Comparison of ENCODE assay signal across 14 cellular contexts in the genomic region with DNA sequence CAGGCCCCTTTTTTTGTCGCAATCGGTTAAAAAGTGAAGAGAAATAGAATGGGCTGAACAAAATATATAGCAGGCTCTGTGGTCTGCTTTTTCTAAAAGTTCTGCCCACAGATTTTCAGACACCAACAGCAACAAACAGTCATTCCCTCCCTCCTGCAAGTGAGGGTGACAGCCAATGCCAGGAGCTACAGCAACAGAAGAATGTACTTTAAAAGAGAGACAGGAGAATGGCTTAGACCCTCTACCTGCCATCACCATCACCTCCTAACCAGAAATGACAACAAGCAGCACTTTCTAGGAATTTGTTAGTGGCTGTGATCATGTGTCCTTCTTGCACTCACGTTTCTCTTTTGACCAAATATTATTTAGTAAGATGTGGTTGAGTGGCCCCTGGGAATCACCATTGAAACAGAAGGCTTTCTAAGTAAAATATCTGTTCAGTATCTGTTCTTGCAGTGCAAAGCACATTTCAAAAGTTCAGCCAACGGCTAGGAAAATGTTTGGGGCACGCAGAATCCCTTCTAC.
DNase-seq lines count a peak whose midpoint lies in the region; ATAC-seq, FAIRE-seq and TF ChIP-seq lines count a peak whose summit lies in the region.
"Had no signal": no experiment of that assay in that cellular context is flagged by ENCODE, and none has a peak within 500 bp of the region (broad histone marks: within the 10 kb centered on the region; RNA-seq: fewer than 3 reads in every experiment).

No MANE protein-coding gene starts in this region.

- peaks cover 48% of the 10 kb centered on the region for H3K4me1 Mint-ChIP-seq in activated naive CD4-positive, alpha-beta T cell treated with anti-CD3 and anti-CD28 coated beads for 36 hours (ENCODE audit: low read depth)

- H4K20me1 ChIP-seq in GM12878 (ENCODE audit: control insufficient read depth, insufficient read depth), result no peaks in the 10 kb centered on the region

- CTCF ChIA-PET in GM12878 (lab: Yijun Ruan, JAX), result interaction anchor here (0.8 to 10.6 kb wide), 41 partner anchors 8 to 259 kb away, joined by 3 to 203 read pairs (median 6); a partner anchor contains a TSS
- CTCF ChIA-PET in activated naive CD4-positive, alpha-beta T cell treated with anti-CD3 and anti-CD28 coated beads for 36 hours (lab: Charles Lee), result interaction anchor here (0.5 to 7.9 kb wide), 23 partner anchors 8 to 343 kb away, joined by 3 to 87 read pairs (median 4); a partner anchor contains a TSS

- TF ChIP-seq CTCF in cardiac muscle cell (IDR thresholded peaks at IDR 0.05; ENCODE audit: low read depth, low read length), result no peak
- no peak for TF ChIP-seq CTCF in heart right ventricle (IDR thresholded peaks at IDR 0.05)
- no peak for TF ChIP-seq CTCF in GM12878 (IDR thresholded peaks at IDR 0.05 in 2 of 3, conservative IDR thresholded peaks at IDR 0.05 in 1 of 3; ENCODE audit: control insufficient read depth in 2 of 3, extremely low read depth in 1 of 3, insufficient read depth in 1 of 3, low read depth in 3 of 3, low read length in 3 of 3)
- no peak for TF ChIP-seq CTCF in D721Med (IDR thresholded peaks at IDR 0.05; ENCODE audit: insufficient read depth, missing control alignments)

- no peak overlapping the region; the same call in 1 of the 2 replicates for H2AFZ ChIP-seq in GM12878 (ENCODE audit: control insufficient read depth, low read depth, low read length)

- TF ChIP-seq RAD21 in GM12878 (IDR thresholded peaks at IDR 0.05; ENCODE audit: insufficient read depth, low read depth, low read length), result no peak

- H3K27ac ChIP-seq in cardiac muscle cell, result peak overlapping the region; percentile 59
- H3K27ac ChIP-seq in heart right ventricle, result peak overlapping the region in 2 of 10 donors; percentile 3 to 33
- peak overlapping the region; percentile 41 for H3K27ac ChIP-seq in GM12878 (ENCODE audit: control insufficient read depth, insufficient read depth)
- H3K27ac ChIP-seq: thoracic aorta had no signal

- peaks cover 47% of the 10 kb centered on the region for H3K4me1 ChIP-seq in cardiac muscle cell (ENCODE audit: low read depth)
- H3K4me1 ChIP-seq in heart right ventricle, result peaks cover 4 to 42% (median 39%) of the 10 kb centered on the region in 9 donors
- H3K4me1 ChIP-seq in GM12878 (ENCODE audit: control insufficient read depth, insufficient read depth, low read length), result peaks cover 47% of the 10 kb centered on the region

- no peak for TF ChIP-seq POLR2A in GM12878 (IDR thresholded peaks at IDR 0.05; ENCODE audit: low read depth, low read length)

- H3K4me3 ChIP-seq in cardiac muscle cell (no peak overlapping the region), heart right ventricle (no peak overlapping the region), GM12878 (no peak overlapping the region)
- H3K4me3 ChIP-seq: body of pancreas, Peyer's patch, thoracic aorta had no signal

- no peak overlapping the region for H3K4me3 Mint-ChIP-seq in activated naive CD4-positive, alpha-beta T cell treated with anti-CD3 and anti-CD28 coated beads for 36 hours

- SMC1A ChIA-PET in GM12878 (lab: Charles Lee; ENCODE audit: uncharacterized antibody, unreplicated experiment), result interaction anchor here (0.7 to 10.2 kb wide), 46 partner anchors 8 to 259 kb away, joined by 3 to 135 read pairs (median 6); a partner anchor contains a TSS

- DNase-seq in cardiac muscle cell (ENCODE audit: low read depth in 1 of 2, low spot score in 1 of 2) (no peak), heart right ventricle (no peak), GM12878 (ENCODE audit: low read depth, low spot score) (no peak), COLO668 (lab: John Stamatoyannopoulos, UW; ENCODE audit: unreplicated experiment) (no peak), D721Med (ENCODE audit: insufficient read length, low spot score) (no peak), NCI-H524 treated with DMSO at 0.1 percent for 48 hours (lab: John Stamatoyannopoulos, UW) (no peak)
- DNase-seq in activated naive CD4-positive, alpha-beta T cell treated with anti-CD3 and anti-CD28 coated beads for 36 hours, result no peak
- DNase-seq: activated CD8-positive, alpha-beta memory T cell treated with anti-CD3 and anti-CD28 coated beads, Interleukin-2, amount 50 U/mL, for 48 hours; H7; T-helper 9 cell had no signal

- H3K27ac Mint-ChIP-seq in activated naive CD4-positive, alpha-beta T cell treated with anti-CD3 and anti-CD28 coated beads for 36 hours, result no peak overlapping the region

- POLR2A ChIA-PET in GM12878 (lab: Charles Lee), result interaction anchor here (0.8 to 4.4 kb wide), 5 partner anchors 9 to 246 kb away, joined by 3 to 14 read pairs (median 4); no protein-coding TSS in a partner anchor

- H3K4me2 ChIP-seq in GM12878 (ENCODE audit: control insufficient read depth, insufficient read depth), result peak overlapping the region; percentile 64; the same call in 1 of the 2 replicates

- no peak for FAIRE-seq in GM12878 (lab: Jason Lieb, UNC)
- no peak for FAIRE-seq in D721Med (lab: Jason Lieb, UNC)

- H3K36me3 Mint-ChIP-seq in activated naive CD4-positive, alpha-beta T cell treated with anti-CD3 and anti-CD28 coated beads for 36 hours (ENCODE audit: low read depth), result no peaks in the 10 kb centered on the region

- RAD21 ChIA-PET in GM12878 (lab: Charles Lee; ENCODE audit: unreplicated experiment), result interaction anchor here (0.9 to 8.7 kb wide), 30 partner anchors 9 to 250 kb away, joined by 3 to 110 read pairs (median 10); a partner anchor contains a TSS

- H3K27me3 ChIP-seq in cardiac muscle cell, result no peaks in the 10 kb centered on the region
- H3K27me3 ChIP-seq in heart right ventricle, result no peaks in the 10 kb centered on the region
- no peaks in the 10 kb centered on the region for H3K27me3 ChIP-seq in GM12878 (replicated peaks in 1 of 2; ENCODE audit: control insufficient read depth in 2 of 2, insufficient read depth in 2 of 2, low read length in 1 of 2)
- H3K27me3 ChIP-seq: body of pancreas, Peyer's patch had no signal

- in situ Hi-C loops in GM12878 (cut with MboI), result loop anchor here (5.0 to 10.0 kb wide), 3 partner anchors 178 to 452 kb away; a partner anchor contains a TSS

- intact Hi-C loops in heart right ventricle (cut with DNase I) (loop anchor here (2.0 to 10.0 kb wide), 7 partner anchors 178 to 452 kb away; a partner anchor contains a TSS), GM12878 (cut with micrococcal nuclease; ENCODE audit: unreplicated experiment) (loop anchor here (2.0 to 5.0 kb wide), 5 partner anchors 40 to 250 kb away; a partner anchor contains a TSS)
- intact Hi-C loops in activated naive CD4-positive, alpha-beta T cell treated with anti-CD3 and anti-CD28 coated beads for 36 hours (cut with micrococcal nuclease), result loop anchor here (2.0 to 10.0 kb wide), 3 partner anchors 80 to 572 kb away; no protein-coding TSS in a partner anchor

- 67 to 68% methylated on average over 5 of the region's 5 CpGs for WGBS in heart right ventricle, 2 donors
- 61% methylated on average over 5 of the region's 5 CpGs for WGBS in GM12878 (ENCODE audit: insufficient coverage, insufficient replicate concordance, low lambda C conversion rate, missing lambda C conversion rate)

- H3K9me3 ChIP-seq in cardiac muscle cell (ENCODE audit: low read depth) (no peaks in the 10 kb centered on the region), heart right ventricle (no peaks in the 10 kb centered on the region), GM12878 (replicated peaks; ENCODE audit: control insufficient read depth, insufficient read depth, low read length) (no peaks in the 10 kb centered on the region)
- H3K9me3 ChIP-seq: body of pancreas, Peyer's patch, thoracic aorta had no signal

- ATAC-seq in heart right ventricle, result no peak
- ATAC-seq in HG03039 (IDR thresholded peaks at IDR 0.05; ENCODE audit: unreplicated experiment), result peak; percentile 28
- ATAC-seq in GM12878, result peak; percentile 35

- H3K9ac ChIP-seq in GM12878 (ENCODE audit: control insufficient read depth, insufficient read depth, low read length), result no peak overlapping the region

- no TSS peak for BruUV-seq in GM12878 (replicated peaks; lab: Mats Ljungman, UMichigan)

- H3K9me3 Mint-ChIP-seq in activated naive CD4-positive, alpha-beta T cell treated with anti-CD3 and anti-CD28 coated beads for 36 hours, result no peaks in the 10 kb centered on the region

- TF ChIP-seq EP300 in GM12878 (IDR thresholded peaks at IDR 0.05; ENCODE audit: borderline replicate concordance in 1 of 2, control insufficient read depth in 1 of 2, low read depth in 2 of 2, low read length in 2 of 2), result no peak

- H3K79me2 ChIP-seq in GM12878 (ENCODE audit: control insufficient read depth, insufficient read depth, low read length), result no peaks in the 10 kb centered on the region

- H3K36me3 ChIP-seq in cardiac muscle cell (no peaks in the 10 kb centered on the region), heart right ventricle (no peaks in the 10 kb centered on the region), GM12878 (ENCODE audit: control insufficient read depth in 2 of 2, insufficient read depth in 2 of 2, low read length in 1 of 2) (0 out of 4 replicates have a peak, but pooled peaks cover 0 to 2% of the 10 kb centered on the region in 2 experiments)
- H3K36me3 ChIP-seq: Peyer's patch, thoracic aorta had no signal

- no peaks in the 10 kb centered on the region for H3K27me3 Mint-ChIP-seq in activated naive CD4-positive, alpha-beta T cell treated with anti-CD3 and anti-CD28 coated beads for 36 hours (ENCODE audit: low read depth)

TF ChIP-seq in GM12878, 131 proteins besides CTCF, POLR2A, EP300 and RAD21 (continues in another document):
- TF ChIP-seq BHLHE40 (IDR thresholded peaks at IDR 0.05; ENCODE audit: borderline replicate concordance in 1 of 2, low read depth in 2 of 2, low read length in 1 of 2) (peak; percentile 69 to 79), BMI1 (IDR thresholded peaks at IDR 0.05; ENCODE audit: borderline replicate concordance) (no peak), HDGF (IDR thresholded peaks at IDR 0.05) (no peak), MYB (IDR thresholded peaks at IDR 0.05; ENCODE audit: borderline replicate concordance, low read depth, low read length) (no peak), TBL1XR1 (IDR thresholded peaks at IDR 0.05; ENCODE audit: low read depth, low read length) (0 out of 2 replicates have a peak, but pooled peaks have one; percentile 30), ZNF384 (IDR thresholded peaks at IDR 0.05; ENCODE audit: borderline replicate concordance, low read depth, low read length) (no peak), SMAD1 (IDR thresholded peaks at IDR 0.05; ENCODE audit: low read depth, partially characterized antibody) (no peak)
- TF ChIP-seq, protein P1, sequence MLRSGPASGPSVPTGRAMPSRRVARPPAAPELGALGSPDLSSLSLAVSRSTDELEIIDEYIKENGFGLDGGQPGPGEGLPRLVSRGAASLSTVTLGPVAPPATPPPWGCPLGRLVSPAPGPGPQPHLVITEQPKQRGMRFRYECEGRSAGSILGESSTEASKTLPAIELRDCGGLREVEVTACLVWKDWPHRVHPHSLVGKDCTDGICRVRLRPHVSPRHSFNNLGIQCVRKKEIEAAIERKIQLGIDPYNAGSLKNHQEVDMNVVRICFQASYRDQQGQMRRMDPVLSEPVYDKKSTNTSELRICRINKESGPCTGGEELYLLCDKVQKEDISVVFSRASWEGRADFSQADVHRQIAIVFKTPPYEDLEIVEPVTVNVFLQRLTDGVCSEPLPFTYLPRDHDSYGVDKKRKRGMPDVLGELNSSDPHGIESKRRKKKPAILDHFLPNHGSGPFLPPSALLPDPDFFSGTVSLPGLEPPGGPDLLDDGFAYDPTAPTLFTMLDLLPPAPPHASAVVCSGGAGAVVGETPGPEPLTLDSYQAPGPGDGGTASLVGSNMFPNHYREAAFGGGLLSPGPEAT (IDR thresholded peaks at IDR 0.05; ENCODE audit: low read depth), result no peak

Comparison
In these comparisons a context has a peak if more than half of its experiments do, and no peak if none do; other contexts are left out.
1. ATAC-seq: peak in HG03039 (single experiment) and GM12878 (single experiment); none in heart right ventricle (0 of 8).